In genomic region chr4:184506527-184507121, GRCh38 we compare ENCODE assay signal across 8 cellular contexts. TPM values are rescaled to one million over a fixed set of nuclear protein-coding genes. Genes with fewer than 3 reads are reported as not detected.
DNase-seq lines count a peak whose midpoint lies in the region; ATAC-seq, FAIRE-seq and TF ChIP-seq lines count a peak whose summit lies in the region.
"Had no signal": no experiment of that assay in that cellular context is flagged by ENCODE, and none has a peak within 500 bp of the region (broad histone marks: within the 10 kb centered on the region; RNA-seq: fewer than 3 reads in every experiment).

No MANE protein-coding gene starts in this region.

- FAIRE-seq in GM18507 (lab: Jason Lieb, UNC), result peak; percentile 93

- no peak overlapping the region for H3K4me3 ChIP-seq in HL-60 (replicated peaks; ENCODE audit: insufficient read depth, low read length)
- H3K4me3 ChIP-seq in mesendoderm (ENCODE audit: low read length), result no peak overlapping the region
- H3K4me3 ChIP-seq: upper lobe of left lung had no signal

- H4K8ac ChIP-seq in mesendoderm (ENCODE audit: low read depth, low read length), result no peak overlapping the region

- no peak overlapping the region for H2BK5ac ChIP-seq in mesendoderm (ENCODE audit: low read length)

- no peak overlapping the region for H2BK15ac ChIP-seq in mesendoderm (replicated peaks; ENCODE audit: low read depth)

- no peak overlapping the region for H3K9ac ChIP-seq in mesendoderm (ENCODE audit: low read length)

- ATAC-seq in GM21576 (IDR thresholded peaks at IDR 0.05; ENCODE audit: unreplicated experiment) (peak; percentile 93), left lobe of liver (no peak)

- H3K79me1 ChIP-seq in mesendoderm (ENCODE audit: low read length), result no peaks in the 10 kb centered on the region

- H3K18ac ChIP-seq in mesendoderm (ENCODE audit: low read length), result no peak overlapping the region

- no peak overlapping the region for H2AK5ac ChIP-seq in mesendoderm (ENCODE audit: low read length)

- no peaks in the 10 kb centered on the region for H3K4me1 ChIP-seq in mesendoderm (ENCODE audit: control insufficient read depth, low read depth, low read length)

- no peaks in the 10 kb centered on the region for H3K27me3 ChIP-seq in HL-60 (ENCODE audit: insufficient read depth, poor library complexity, severe bottlenecking)
- H3K27me3 ChIP-seq in mesendoderm (ENCODE audit: insufficient read depth, low read length, poor library complexity), result no peaks in the 10 kb centered on the region
- H3K27me3 ChIP-seq: upper lobe of left lung had no signal

- H4K5ac ChIP-seq in mesendoderm (ENCODE audit: low read length), result no peak overlapping the region

- no peak for TF ChIP-seq CTCF in HL-60 (IDR thresholded peaks at IDR 0.05; ENCODE audit: insufficient read depth, low read length)

- H3K27ac ChIP-seq in HL-60 (replicated peaks), result no peak overlapping the region
- no peak overlapping the region for H3K27ac ChIP-seq in mesendoderm (ENCODE audit: low read depth, low read length)
- H3K27ac ChIP-seq: upper lobe of left lung had no signal

- H3K23ac ChIP-seq in mesendoderm (ENCODE audit: low read length), result no peak overlapping the region

- H3K4me2 ChIP-seq in mesendoderm (ENCODE audit: low read length), result no peak overlapping the region

- H3K56ac ChIP-seq in mesendoderm (ENCODE audit: low read length), result no peak overlapping the region

- no peak overlapping the region for H3K4ac ChIP-seq in mesendoderm (ENCODE audit: low read depth, low read length)

- no peaks in the 10 kb centered on the region for H3K79me2 ChIP-seq in mesendoderm (ENCODE audit: control insufficient read depth, insufficient read depth, low read length)

- DNase-seq in GM18507 (ENCODE audit: extremely low spot score, insufficient read length, low read depth) (no peak), HL-60 (ENCODE audit: low read depth in 1 of 2, low spot score in 1 of 2) (peak; percentile 15 to 19), mesendoderm (peak; percentile 51), left lobe of liver (ENCODE audit: low spot score) (no peak), NCI-H69 (lab: John Stamatoyannopoulos, UW) (no peak)
- peak; percentile 49 to 66 for DNase-seq in activated T-cell treated with anti-CD3 and anti-CD28 coated beads, Interleukin-2, amount 50 U/mL, for 48 hours

- H3K36me3 ChIP-seq in mesendoderm (ENCODE audit: control insufficient read depth, insufficient read depth, low read length), result no peaks in the 10 kb centered on the region
- H3K36me3 ChIP-seq: upper lobe of left lung had no signal

- H2BK120ac ChIP-seq in mesendoderm (ENCODE audit: low read depth, low read length), result no peak overlapping the region

- WGBS in mesendoderm (ENCODE audit: extremely low coverage, insufficient coverage, low lambda C conversion rate), result no CpG with 5 or more reads among the region's 7 CpGs

RNA-seq across cellular contexts. Expression of gene IRF2, which starts 32.3 kb away (rescaled TPM):
- 4.1 TPM for polyA plus RNA-seq in mesendoderm (2013, experiment 1 of 2)
- polyA plus RNA-seq in mesendoderm (2013, experiment 2 of 2), result 4.4 TPM
- total RNA-seq in left lobe of liver, result 30.5 TPM

Comparison
In these comparisons a context has a peak if more than half of its experiments do, and no peak if none do; other contexts are left out.
1. DNase-seq: peak in HL-60 (2 of 2), activated T-cell treated with anti-CD3 and anti-CD28 coated beads, Interleukin-2, amount 50 U/mL, for 48 hours (2 of 2) and mesendoderm (single experiment); none in GM18507 (single experiment), left lobe of liver (single experiment) and NCI-H69 (single experiment).